10 cellular contexts compared by ENCODE assay signal in the genomic region with DNA sequence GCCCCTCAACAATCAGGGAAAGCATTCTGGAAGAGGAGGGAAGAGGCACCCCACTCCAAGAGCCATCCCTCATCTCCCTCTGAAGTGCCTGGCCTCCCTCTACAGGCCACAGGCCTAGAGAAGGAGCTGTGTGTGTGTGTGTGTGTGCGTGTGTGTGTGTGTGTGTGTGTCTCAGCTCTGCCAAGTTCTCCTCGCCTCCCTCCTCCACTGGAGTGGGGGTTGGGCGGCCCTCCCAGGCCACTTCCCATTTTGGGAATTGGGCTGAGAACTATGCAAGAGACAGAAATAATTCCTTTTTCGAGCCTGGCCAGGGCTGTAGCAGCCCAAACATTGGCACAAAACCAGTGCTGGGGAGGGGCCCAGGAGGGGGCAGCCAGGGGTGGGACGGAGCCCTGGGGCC. TPM values are rescaled to one million over a fixed set of nuclear protein-coding genes. Genes with fewer than 3 reads are reported as not detected.
DNase-seq lines count a peak whose midpoint lies in the region; ATAC-seq and TF ChIP-seq lines count a peak whose summit lies in the region.
"Had no signal": no experiment of that assay in that cellular context is flagged by ENCODE, and none has a peak within 500 bp of the region (broad histone marks: within the 10 kb centered on the region; RNA-seq: fewer than 3 reads in every experiment).

No MANE protein-coding gene starts in this region.

- no peaks in the 10 kb centered on the region for H3K79me2 ChIP-seq in smooth muscle cell (ENCODE audit: low read depth)

- no peaks in the 10 kb centered on the region for H3F3A ChIP-seq in smooth muscle cell (ENCODE audit: low read depth)

- WGBS in smooth muscle cell (ENCODE audit: low lambda C conversion rate), result 62% methylated on average over 5 of the region's 5 CpGs

- DNase-seq in MV-4-11 (lab: John Stamatoyannopoulos, UW) (peak; percentile 30), ecto neural progenitor cell (ENCODE audit: low spot score) (peak; percentile 65), left lobe of liver (ENCODE audit: low spot score) (peak; percentile 52), smooth muscle cell (lab: John Stamatoyannopoulos, UW; ENCODE audit: unreplicated experiment) (peak; percentile 23), foreskin melanocyte (no peak)
- no peak for DNase-seq in activated CD4-positive, alpha-beta T cell treated with anti-CD3 and anti-CD28 coated beads, Interleukin-2, amount 50 U/mL, for 48 hours
- DNase-seq in stimulated activated CD4-positive, alpha-beta T cell treated with anti-CD3 and anti-CD28 coated beads, Interleukin-2, amount 100 ng/mL, for 48 hours, result no peak
- no peak for DNase-seq in stimulated activated CD8-positive, alpha-beta memory T cell treated with anti-CD3 and anti-CD28 coated beads, Interleukin-4, amount 100 ng/mL, for 48 hours
- DNase-seq: activated CD4-positive, CD25-positive, alpha-beta regulatory T cell treated with anti-CD3 and anti-CD28 coated beads, Interleukin-2, amount 50 U/mL, for 72 hours had no signal

- H3K36me3 ChIP-seq in smooth muscle cell (ENCODE audit: low read depth), result no peaks in the 10 kb centered on the region

- no peaks in the 10 kb centered on the region for H3K27me3 ChIP-seq in smooth muscle cell (ENCODE audit: low read depth)

- no peak for TF ChIP-seq CTCF in smooth muscle cell (IDR thresholded peaks at IDR 0.05; ENCODE audit: borderline replicate concordance, insufficient read depth, poor library complexity, severe bottlenecking)

- peak; percentile 17 for ATAC-seq in left lobe of liver
- ATAC-seq: stimulated activated effector memory CD8-positive, alpha-beta T cell treated with anti-CD3 and anti-CD28 coated beads, Interleukin-12 subunit alpha, Interleukin-12 subunit beta, amount 100 ng/mL, for 72 hours had no signal

- no peak overlapping the region for H3K27ac ChIP-seq in smooth muscle cell (ENCODE audit: low read depth)

- no peaks in the 10 kb centered on the region for H4K20me1 ChIP-seq in smooth muscle cell (ENCODE audit: low read depth)

- no peak overlapping the region for H3K4me3 ChIP-seq in smooth muscle cell

- H2AFZ ChIP-seq in smooth muscle cell (ENCODE audit: low read depth), result no peak overlapping the region

- no peak overlapping the region for H3K4me2 ChIP-seq in smooth muscle cell

- H3K9me3 ChIP-seq in smooth muscle cell (replicated peaks; ENCODE audit: low read depth), result no peaks in the 10 kb centered on the region

- H3K4me1 ChIP-seq in smooth muscle cell (ENCODE audit: low read depth), result peaks cover 13% of the 10 kb centered on the region

- no peak overlapping the region for H3K9ac ChIP-seq in smooth muscle cell (ENCODE audit: low read depth)

RNA-seq across cellular contexts. Expression of a gene that starts 35.7 kb away (rescaled TPM):
- total RNA-seq in left lobe of liver, result 6.5 TPM
- not detected in 2 replicates for total RNA-seq in smooth muscle cell
- 0.04 TPM in 1 of 2 replicates, not detected in the other for polyA plus RNA-seq in smooth muscle cell

Comparison
In these comparisons a context has a peak if more than half of its experiments do, and no peak if none do; other contexts are left out.
1. DNase-seq: peak in MV-4-11 (single experiment), ecto neural progenitor cell (single experiment), left lobe of liver (single experiment) and smooth muscle cell (single experiment); none in activated CD4-positive, alpha-beta T cell treated with anti-CD3 and anti-CD28 coated beads, Interleukin-2, amount 50 U/mL, for 48 hours (0 of 2), foreskin melanocyte (single experiment), stimulated activated CD4-positive, alpha-beta T cell treated with anti-CD3 and anti-CD28 coated beads, Interleukin-2, amount 100 ng/mL, for 48 hours (0 of 2) and stimulated activated CD8-positive, alpha-beta memory T cell treated with anti-CD3 and anti-CD28 coated beads, Interleukin-4, amount 100 ng/mL, for 48 hours (single experiment).